ENCODE assay signal across 8 cellular contexts in genomic region chr6:151451950-151452749, GRCh38. TPM values are rescaled to one million over a fixed set of nuclear protein-coding genes. Genes with fewer than 3 reads are reported as not detected.
DNase-seq lines count a peak whose midpoint lies in the region; ATAC-seq and TF ChIP-seq lines count a peak whose summit lies in the region.

RMND1 (minus strand) TSS chr6:151452126; CDS start chr6:151445811, 6,315 bp downstream.

- H3K4me3 ChIP-seq in LNCaP clone FGC (ENCODE audit: low read depth, low read length) = peak within 1 kb of the TSS; percentile 86

- no peaks in the 10 kb centered on the region for H3K9me3 Mint-ChIP-seq in activated T-helper 17 cell treated with anti-CD3 and anti-CD28 coated beads, Interleukin-2, amount 50 U/mL, for 72 hours
- H3K9me3 Mint-ChIP-seq in naive B cell = peaks cover 0 to 5% (median 0%) of the 10 kb centered on the region in 7 donors
- H3K9me3 Mint-ChIP-seq in stimulated activated memory B cell treated with anti-CD40 and anti-IgM and Interleukin-4, amounts not matched to agents 10 μg/mL and 1 μg/mL and 100 μg/mL, for 72 hours = peaks cover 2% of the 10 kb centered on the region

- H3K4me3 Mint-ChIP-seq in activated T-helper 17 cell treated with anti-CD3 and anti-CD28 coated beads, Interleukin-2, amount 50 U/mL, for 72 hours = peak within 1 kb of the TSS; percentile 99
- peak within 1 kb of the TSS; percentile 93 to 99 (median 98) for H3K4me3 Mint-ChIP-seq in naive B cell
- H3K4me3 Mint-ChIP-seq in stimulated activated memory B cell treated with anti-CD40 and anti-IgM and Interleukin-4, amounts not matched to agents 10 μg/mL and 1 μg/mL and 100 μg/mL, for 72 hours = peak within 1 kb of the TSS; percentile 92

- peaks cover 7% of the 10 kb centered on the region for H3K4me1 Mint-ChIP-seq in activated T-helper 17 cell treated with anti-CD3 and anti-CD28 coated beads, Interleukin-2, amount 50 U/mL, for 72 hours
- H3K4me1 Mint-ChIP-seq in naive B cell = peaks cover 23 to 41% (median 25%) of the 10 kb centered on the region in 3 donors
- peaks cover 23% of the 10 kb centered on the region for H3K4me1 Mint-ChIP-seq in stimulated activated memory B cell treated with anti-CD40 and anti-IgM and Interleukin-4, amounts not matched to agents 10 μg/mL and 1 μg/mL and 100 μg/mL, for 72 hours

- peak; percentile 98 for ATAC-seq in activated T-helper 17 cell treated with anti-CD3 and anti-CD28 coated beads, Interleukin-2, amount 50 U/mL, for 72 hours (replicated peaks)
- peak; percentile 92 to 94 for ATAC-seq in naive B cell (ENCODE audit: low read depth in 2 of 2)
- ATAC-seq in stimulated activated memory B cell treated with anti-CD40 and anti-IgM and Interleukin-4, amounts not matched to agents 10 μg/mL and 1 μg/mL and 100 μg/mL, for 72 hours = peak; percentile 99

- POLR2A ChIA-PET in RWPE1 (lab: Yijun Ruan, JAX; ENCODE audit: low non-redundant PET) = interaction anchor here (0.6 kb wide), 2 partner anchors 19 to 1292 kb away, joined by 3 to 5 read pairs; no protein-coding TSS in a partner anchor

- H3K27ac ChIP-seq in RWPE1 = peak within 1 kb of the TSS; percentile 96

- no peak for TF ChIP-seq CTCF in LNCaP clone FGC (IDR thresholded peaks at IDR 0.05; ENCODE audit: control insufficient read depth, extremely low read depth, insufficient read depth)
- TF ChIP-seq CTCF in RWPE1 (conservative IDR thresholded peaks at IDR 0.05; ENCODE audit: low read depth) = no peak

- CTCF ChIA-PET in RWPE1 (lab: Yijun Ruan, JAX) = interaction anchor here (0.6 to 0.7 kb wide), 2 partner anchors 287 to 419 kb away, joined by 3 to 4 read pairs; no protein-coding TSS in a partner anchor

- H3K27ac Mint-ChIP-seq in activated T-helper 17 cell treated with anti-CD3 and anti-CD28 coated beads, Interleukin-2, amount 50 U/mL, for 72 hours = peak within 1 kb of the TSS; percentile 97
- peak within 1 kb of the TSS; percentile 93 to 99 (median 95) for H3K27ac Mint-ChIP-seq in naive B cell
- peak within 1 kb of the TSS; percentile 94 for H3K27ac Mint-ChIP-seq in stimulated activated memory B cell treated with anti-CD40 and anti-IgM and Interleukin-4, amounts not matched to agents 10 μg/mL and 1 μg/mL and 100 μg/mL, for 72 hours

- no peaks in the 10 kb centered on the region for H3K27me3 Mint-ChIP-seq in activated T-helper 17 cell treated with anti-CD3 and anti-CD28 coated beads, Interleukin-2, amount 50 U/mL, for 72 hours
- no peaks in the 10 kb centered on the region for H3K27me3 Mint-ChIP-seq in naive B cell
- H3K27me3 Mint-ChIP-seq in stimulated activated memory B cell treated with anti-CD40 and anti-IgM and Interleukin-4, amounts not matched to agents 10 μg/mL and 1 μg/mL and 100 μg/mL, for 72 hours = no peaks in the 10 kb centered on the region

- DNase-seq in Daoy (ENCODE audit: low read depth) (peak; percentile 100), GOT3 (lab: John Stamatoyannopoulos, UW) (peak; percentile 98), LNCaP clone FGC (ENCODE audit: low read depth) (peak; percentile 100), RWPE1 (ENCODE audit: low spot score) (peak; percentile 98), fibroblast of gingiva (ENCODE audit: low read depth) (peak; percentile 100), naive B cell (peak; percentile 99)

- peaks cover 17% of the 10 kb centered on the region for H3K36me3 Mint-ChIP-seq in activated T-helper 17 cell treated with anti-CD3 and anti-CD28 coated beads, Interleukin-2, amount 50 U/mL, for 72 hours (ENCODE audit: low read depth)
- no peaks in the 10 kb centered on the region for H3K36me3 Mint-ChIP-seq in naive B cell
- peaks cover 11% of the 10 kb centered on the region for H3K36me3 Mint-ChIP-seq in stimulated activated memory B cell treated with anti-CD40 and anti-IgM and Interleukin-4, amounts not matched to agents 10 μg/mL and 1 μg/mL and 100 μg/mL, for 72 hours

RNA-seq across cellular contexts. Expression of gene RMND1, which starts in this region (rescaled TPM):
- 32.2 and 45.1 TPM in 2 replicates for total RNA-seq in Daoy (2014; rRNA removed; shearing (Covaris generic))
- 10 to 100 TPM; 22.2 to 23.9 TPM for total RNA-seq in activated T-helper 17 cell treated with anti-CD3 and anti-CD28 coated beads, Interleukin-2, amount 50 U/mL, for 72 hours
- polyA plus RNA-seq in naive B cell (ENCODE audit: low read depth in 6 of 6) = 10 to 100 TPM in 3 of 6 donors, 1 to 10 TPM in 3; 2.7 to 13.8 (median 9.8) TPM

Comparison
In these comparisons a context has a peak if more than half of its experiments do, and no peak if none do; other contexts are left out.
1. Peak in every context shown above with its lines: DNase-seq, ATAC-seq, H3K4me3 ChIP-seq and H3K27ac ChIP-seq.